Comparison of ENCODE assay signal across 9 cellular contexts in genomic region chr3:56347219-56347871, GRCh38.
DNase-seq lines count a peak whose midpoint lies in the region; ATAC-seq, FAIRE-seq and TF ChIP-seq lines count a peak whose summit lies in the region.
"Had no signal": no experiment of that assay in that cellular context is flagged by ENCODE, and none has a peak within 500 bp of the region (broad histone marks: within the 10 kb centered on the region; RNA-seq: fewer than 3 reads in every experiment).

No MANE protein-coding gene starts in this region.

- ATAC-seq in A549 = peak in 1 of 2 experiments; percentile 38; a peak in 2 of 6 replicates
- peak; percentile 39 for ATAC-seq in esophagus mucosa
- no peak for ATAC-seq in natural killer cell
- no peak for ATAC-seq in HG02623 (IDR thresholded peaks at IDR 0.05; ENCODE audit: unreplicated experiment)

- no TSS peak for BruUV-seq in OCI-LY7 (replicated peaks; lab: Mats Ljungman, UMichigan)

- no peak for TF ChIP-seq POLR2A in A549 (IDR thresholded peaks at IDR 0.05; ENCODE audit: low read length)

- H3K9me3 ChIP-seq in A549 (no peaks in the 10 kb centered on the region), OCI-LY7 (ENCODE audit: low read length) (no peaks in the 10 kb centered on the region)
- H3K9me3 ChIP-seq: HAP-1 had no signal

- no peaks in the 10 kb centered on the region for H3K36me3 Mint-ChIP-seq in natural killer cell

- no peaks in the 10 kb centered on the region for H3K4me1 Mint-ChIP-seq in natural killer cell

- H3K9me2 ChIP-seq in OCI-LY7 (ENCODE audit: insufficient read depth, low read length) = no peaks in the 10 kb centered on the region

- no peaks in the 10 kb centered on the region for H3K36me3 ChIP-seq in OCI-LY7 (ENCODE audit: insufficient read depth, low read length)
- H3K36me3 ChIP-seq: HAP-1 had no signal

- no peak for FAIRE-seq in A549 (lab: Jason Lieb, UNC)

- TF ChIP-seq CTCF in A549 (IDR thresholded peaks at IDR 0.05) (peak; percentile 8; the same call in 1 of the 3 replicates), GM12873 (IDR thresholded peaks at IDR 0.05; ENCODE audit: insufficient read depth, low read depth, low read length, missing control alignments) (peak; percentile 72), OCI-LY7 (conservative IDR thresholded peaks at IDR 0.05; ENCODE audit: low read length) (peak; percentile 78), natural killer cell (IDR thresholded peaks at IDR 0.05) (no peak)

- H3K27ac ChIP-seq in A549 (no peak overlapping the region), OCI-LY7 (ENCODE audit: low read depth, low read length, poor library complexity, severe bottlenecking) (no peak overlapping the region)

- H3K27ac Mint-ChIP-seq in natural killer cell = no peak overlapping the region

- H3K4me2 ChIP-seq in A549 = no peak overlapping the region
- no peak overlapping the region for H3K4me2 ChIP-seq in OCI-LY7 (ENCODE audit: low read length)

- no peaks in the 10 kb centered on the region for H3K79me2 ChIP-seq in OCI-LY7 (ENCODE audit: insufficient read depth, low read depth, low read length)

- no peaks in the 10 kb centered on the region for H3K9me3 Mint-ChIP-seq in natural killer cell

- H2AFZ ChIP-seq in OCI-LY7 (ENCODE audit: low read length) = no peak overlapping the region

- WGBS in A549 (ENCODE audit: missing lambda C conversion rate) = 5% methylated on average over 5 of the region's 5 CpGs

- H4K20me1 ChIP-seq in OCI-LY7 (ENCODE audit: insufficient read depth, low read length) = no peaks in the 10 kb centered on the region

- H3K4me3 Mint-ChIP-seq in natural killer cell = no peak overlapping the region

- peaks cover 8 to 16% of the 10 kb centered on the region in 2 donors for H3K27me3 Mint-ChIP-seq in natural killer cell (ENCODE audit: low read depth in 2 of 2)

- no peak for TF ChIP-seq RAD21 in A549 (conservative IDR thresholded peaks at IDR 0.05 in 1 of 2, IDR thresholded peaks at IDR 0.05 in 1 of 2)

- POLR2A ChIA-PET in A549 (lab: Yijun Ruan, JAX) (no interaction called here), OCI-LY7 (lab: Charles Lee) (interaction anchor here (0.6 to 1.2 kb wide), 2 partner anchors 39 to 641 kb away, joined by 3 read pairs; no protein-coding TSS in a partner anchor)

- no peak for TF ChIP-seq EP300 in A549 (IDR thresholded peaks at IDR 0.05)

- CTCF ChIA-PET in A549 (lab: Yijun Ruan, JAX) (interaction anchor here (1.2 to 1.4 kb wide), 2 partner anchors 11 to 112 kb away, joined by 4 to 5 read pairs; no protein-coding TSS in a partner anchor), OCI-LY7 (lab: Charles Lee; ENCODE audit: unreplicated experiment) (no interaction called here)

- DNase-seq in A549 (ENCODE audit: low read depth in 1 of 2, low spot score in 1 of 2) (peak in 1 of 2 experiments; percentile 14), OCI-LY7 (ENCODE audit: low spot score) (peak; percentile 32), natural killer cell (no peak), cortex of kidney (lab: John Stamatoyannopoulos, UW) (no peak)
- peak; percentile 7 to 9 for DNase-seq in stimulated activated CD8-positive, alpha-beta memory T cell treated with anti-CD3 and anti-CD28 coated beads, Interleukin-15, amount 100 ng/mL, for 48 hours (ENCODE audit: low read depth in 2 of 2)

- H3K4me3 ChIP-seq in A549 (no peak overlapping the region), OCI-LY7 (ENCODE audit: low read depth, low read length, poor library complexity, severe bottlenecking) (no peak overlapping the region)
- H3K4me3 ChIP-seq: HAP-1 had no signal

- intact Hi-C loops in OCI-LY7 (cut with micrococcal nuclease; ENCODE audit: unreplicated experiment) = no loop called here
- intact Hi-C loops in natural killer cell (cut with micrococcal nuclease) = no loop called here

- H3K4me1 ChIP-seq in A549 = no peaks in the 10 kb centered on the region
- H3K4me1 ChIP-seq in OCI-LY7 (ENCODE audit: insufficient read depth, low read length, poor library complexity, severe bottlenecking) = no peaks in the 10 kb centered on the region

TF ChIP-seq in A549, 52 proteins besides CTCF, POLR2A, EP300 and RAD21:
- TF ChIP-seq, protein P1, sequence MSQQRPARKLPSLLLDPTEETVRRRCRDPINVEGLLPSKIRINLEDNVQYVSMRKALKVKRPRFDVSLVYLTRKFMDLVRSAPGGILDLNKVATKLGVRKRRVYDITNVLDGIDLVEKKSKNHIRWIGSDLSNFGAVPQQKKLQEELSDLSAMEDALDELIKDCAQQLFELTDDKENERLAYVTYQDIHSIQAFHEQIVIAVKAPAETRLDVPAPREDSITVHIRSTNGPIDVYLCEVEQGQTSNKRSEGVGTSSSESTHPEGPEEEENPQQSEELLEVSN (IDR thresholded peaks at IDR 0.05; ENCODE audit: borderline replicate concordance, low read depth) = no peak
- no peak for TF ChIP-seq RNF2 (IDR thresholded peaks at IDR 0.05; ENCODE audit: borderline replicate concordance, low read depth)
- TF ChIP-seq HOXA7 (CRISPR knock-in tag; IDR thresholded peaks at IDR 0.05) = no peak
- TF ChIP-seq, protein P2, sequence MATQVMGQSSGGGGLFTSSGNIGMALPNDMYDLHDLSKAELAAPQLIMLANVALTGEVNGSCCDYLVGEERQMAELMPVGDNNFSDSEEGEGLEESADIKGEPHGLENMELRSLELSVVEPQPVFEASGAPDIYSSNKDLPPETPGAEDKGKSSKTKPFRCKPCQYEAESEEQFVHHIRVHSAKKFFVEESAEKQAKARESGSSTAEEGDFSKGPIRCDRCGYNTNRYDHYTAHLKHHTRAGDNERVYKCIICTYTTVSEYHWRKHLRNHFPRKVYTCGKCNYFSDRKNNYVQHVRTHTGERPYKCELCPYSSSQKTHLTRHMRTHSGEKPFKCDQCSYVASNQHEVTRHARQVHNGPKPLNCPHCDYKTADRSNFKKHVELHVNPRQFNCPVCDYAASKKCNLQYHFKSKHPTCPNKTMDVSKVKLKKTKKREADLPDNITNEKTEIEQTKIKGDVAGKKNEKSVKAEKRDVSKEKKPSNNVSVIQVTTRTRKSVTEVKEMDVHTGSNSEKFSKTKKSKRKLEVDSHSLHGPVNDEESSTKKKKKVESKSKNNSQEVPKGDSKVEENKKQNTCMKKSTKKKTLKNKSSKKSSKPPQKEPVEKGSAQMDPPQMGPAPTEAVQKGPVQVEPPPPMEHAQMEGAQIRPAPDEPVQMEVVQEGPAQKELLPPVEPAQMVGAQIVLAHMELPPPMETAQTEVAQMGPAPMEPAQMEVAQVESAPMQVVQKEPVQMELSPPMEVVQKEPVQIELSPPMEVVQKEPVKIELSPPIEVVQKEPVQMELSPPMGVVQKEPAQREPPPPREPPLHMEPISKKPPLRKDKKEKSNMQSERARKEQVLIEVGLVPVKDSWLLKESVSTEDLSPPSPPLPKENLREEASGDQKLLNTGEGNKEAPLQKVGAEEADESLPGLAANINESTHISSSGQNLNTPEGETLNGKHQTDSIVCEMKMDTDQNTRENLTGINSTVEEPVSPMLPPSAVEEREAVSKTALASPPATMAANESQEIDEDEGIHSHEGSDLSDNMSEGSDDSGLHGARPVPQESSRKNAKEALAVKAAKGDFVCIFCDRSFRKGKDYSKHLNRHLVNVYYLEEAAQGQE (IDR thresholded peaks at IDR 0.05) = no peak
- no peak for TF ChIP-seq GATA3 (IDR thresholded peaks at IDR 0.05; ENCODE audit: borderline replicate concordance)
- no peak for TF ChIP-seq SREBF2 (IDR thresholded peaks at IDR 0.05)
- TF ChIP-seq, protein P3, sequence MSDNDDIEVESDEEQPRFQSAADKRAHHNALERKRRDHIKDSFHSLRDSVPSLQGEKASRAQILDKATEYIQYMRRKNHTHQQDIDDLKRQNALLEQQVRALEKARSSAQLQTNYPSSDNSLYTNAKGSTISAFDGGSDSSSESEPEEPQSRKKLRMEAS (IDR thresholded peaks at IDR 0.05) = no peak
- TF ChIP-seq ESRRA (IDR thresholded peaks at IDR 0.05; ENCODE audit: borderline replicate concordance, low read length) = no peak
- no peak for TF ChIP-seq NPAS2 (CRISPR knock-in tag; IDR thresholded peaks at IDR 0.05; ENCODE audit: borderline replicate concordance)
- TF ChIP-seq POLR2AphosphoS2 (conservative IDR thresholded peaks at IDR 0.05; ENCODE audit: low read length) = no peak

Comparison
In these comparisons a context has a peak if more than half of its experiments do, and no peak if none do; other contexts are left out.
1. DNase-seq: peak in OCI-LY7 (single experiment) and stimulated activated CD8-positive, alpha-beta memory T cell treated with anti-CD3 and anti-CD28 coated beads, Interleukin-15, amount 100 ng/mL, for 48 hours (2 of 2); none in natural killer cell (single experiment) and cortex of kidney (single experiment).